23 cellular contexts compared by ENCODE assay signal in genomic region chr15:49686626-49687025, GRCh38.
A peak's percentile ranks its signal among the peaks of the same experiment; 100 is the strongest.
DNase-seq lines count a peak whose midpoint lies in the region; ATAC-seq and TF ChIP-seq lines count a peak whose summit lies in the region.
"Had no signal": no experiment of that assay in that cellular context is flagged by ENCODE, and none has a peak within 500 bp of the region (broad histone marks: within the 10 kb centered on the region; RNA-seq: fewer than 3 reads in every experiment).

No MANE protein-coding gene starts in this region.

- H3K4me3 ChIP-seq in brain microvascular endothelial cell (ENCODE audit: low read depth, low read length) (no peak overlapping the region), foreskin fibroblast (ENCODE audit: low read depth in 1 of 2, low read length in 2 of 2) (no peak overlapping the region), testis (no peak overlapping the region)
- H3K4me3 ChIP-seq: BLaER1 treated with 17β-estradiol and CSF1 and Interleukin-3, amounts not matched to agents 10 nM and 100 nM; esophagus squamous epithelium; hepatocyte; skin epidermis; upper lobe of right lung had no signal

- DNase-seq in AG08395 (ENCODE audit: low spot score): peak; percentile 7
- DNase-seq in NCI-H226: peak; percentile 83
- peak; percentile 9 for DNase-seq in brain microvascular endothelial cell
- peak; percentile 20 to 48 for DNase-seq in foreskin fibroblast
- no peak for DNase-seq in AML-193 (lab: John Stamatoyannopoulos, UW)
- no peak for DNase-seq in iPS-NIHi7 (ENCODE audit: extremely low spot score)
- no peak for DNase-seq in testis
- DNase-seq: activated CD4-positive, alpha-beta T cell treated with anti-CD3 and anti-CD28 coated beads for 48 hours; activated CD8-positive, alpha-beta memory T cell treated with anti-CD3 and anti-CD28 coated beads, Interleukin-2, amount 10 ng/mL, durations not matched to agents 7 days and 5 days; caudate nucleus; esophagus squamous epithelium; GDM1; islet precursor cell; naive thymus-derived CD4-positive, alpha-beta T cell; NCI-H1930; NCI-H510A; stimulated activated CD4-positive, alpha-beta T cell treated with anti-CD3 and anti-CD28 coated beads, Interleukin-4, amount 100 ng/mL, for 1 hour; upper lobe of right lung had no signal

- TF ChIP-seq CTCF in brain microvascular endothelial cell (IDR thresholded peaks at IDR 0.05; ENCODE audit: low read depth, low read length, missing control alignments) (no peak), foreskin fibroblast (IDR thresholded peaks at IDR 0.05; ENCODE audit: low read depth, low read length) (no peak), testis (IDR thresholded peaks at IDR 0.05) (no peak)

- H3K36me3 ChIP-seq in brain microvascular endothelial cell (replicated peaks) (no peaks in the 10 kb centered on the region), testis (ENCODE audit: low read depth, missing control alignments) (no peaks in the 10 kb centered on the region)
- H3K36me3 ChIP-seq: BLaER1 treated with 17β-estradiol and CSF1 and Interleukin-3, amounts not matched to agents 10 nM and 100 nM; esophagus squamous epithelium; upper lobe of right lung had no signal

- H3K27ac ChIP-seq in brain microvascular endothelial cell (no peak overlapping the region), testis (no peak overlapping the region)
- H3K27ac ChIP-seq: BLaER1 treated with 17β-estradiol and CSF1 and Interleukin-3, amounts not matched to agents 10 nM and 100 nM; esophagus squamous epithelium; hepatocyte; skin epidermis; upper lobe of right lung had no signal

- H3K9me3 ChIP-seq in testis: no peaks in the 10 kb centered on the region
- H3K9me3 ChIP-seq: BLaER1 treated with 17β-estradiol and CSF1 and Interleukin-3, amounts not matched to agents 10 nM and 100 nM; esophagus squamous epithelium; upper lobe of right lung had no signal

- in situ Hi-C loops in brain microvascular endothelial cell (cut with HindIII; ENCODE audit: low pct_ligation_motif_present, low sequenced_read_pairs): no loop called here

- 57 to 68% methylated on average over 1 of the region's 1 CpG for WGBS in testis, 2 donors

- intact Hi-C loops in testis (cut with DNase I; ENCODE audit: low total_unique reads): no loop called here

- H3K27me3 ChIP-seq in brain microvascular endothelial cell (replicated peaks) (no peaks in the 10 kb centered on the region), testis (no peaks in the 10 kb centered on the region)
- H3K27me3 ChIP-seq: BLaER1 treated with 17β-estradiol and CSF1 and Interleukin-3, amounts not matched to agents 10 nM and 100 nM; esophagus squamous epithelium; hepatocyte; upper lobe of right lung had no signal

- no peaks in the 10 kb centered on the region for H3K4me1 ChIP-seq in testis
- H3K4me1 ChIP-seq: BLaER1 treated with 17β-estradiol and CSF1 and Interleukin-3, amounts not matched to agents 10 nM and 100 nM; esophagus squamous epithelium; upper lobe of right lung had no signal

- no peak for TF ChIP-seq POLR2A in testis (IDR thresholded peaks at IDR 0.05)

- ATAC-seq in HG03354 (IDR thresholded peaks at IDR 0.05; ENCODE audit: poor library complexity, severe bottlenecking, unreplicated experiment): no peak
- ATAC-seq: activated CD8-positive, alpha-beta memory T cell treated with anti-CD3 and anti-CD28 coated beads, Interleukin-2, amount 10 ng/mL, durations not matched to agents 7 days and 5 days; activated T-helper 17 cell treated with anti-CD3 and anti-CD28 coated beads, Interleukin-2, amount 50 U/mL, for 72 hours; naive thymus-derived CD4-positive, alpha-beta T cell; upper lobe of right lung had no signal

Comparison
In these comparisons a context has a peak if more than half of its experiments do, and no peak if none do; other contexts are left out.
1. DNase-seq: peak in AG08395 (single experiment), NCI-H226 (single experiment), brain microvascular endothelial cell (single experiment) and foreskin fibroblast (2 of 2); none in AML-193 (0 of 2), iPS-NIHi7 (single experiment) and testis (single experiment).